11 cellular contexts compared by ENCODE assay signal in the genomic region with DNA sequence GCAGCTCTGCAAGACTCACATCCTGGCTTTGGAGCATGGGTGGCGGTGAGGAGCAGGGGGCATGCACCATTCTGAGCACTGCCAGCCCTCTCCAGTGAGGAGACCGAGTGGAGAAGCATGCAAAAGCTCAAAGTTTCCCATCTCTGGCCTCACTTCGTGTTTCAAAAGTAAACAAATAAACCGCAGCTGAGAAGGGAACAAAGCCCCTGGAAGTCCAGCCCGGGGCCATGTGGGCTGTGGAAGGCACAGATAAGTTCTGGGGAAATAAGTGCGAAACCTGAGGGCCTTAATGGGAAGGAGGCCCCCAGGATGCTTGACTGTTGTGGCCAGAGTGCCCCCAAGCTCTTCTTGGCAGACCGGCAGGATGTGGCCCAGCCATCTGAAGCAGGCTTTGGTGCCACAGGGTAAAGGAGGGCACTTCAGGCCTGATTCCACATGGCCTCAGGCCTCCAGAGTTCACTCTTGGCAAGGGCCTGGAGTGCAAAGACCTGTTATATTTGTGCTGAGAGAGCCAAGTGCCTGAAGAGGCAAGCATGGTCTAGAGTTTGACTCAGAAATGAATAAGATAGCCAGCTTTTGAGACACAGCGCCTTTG. TPM values are rescaled to one million over a fixed set of nuclear protein-coding genes. Genes with fewer than 3 reads are reported as not detected.
DNase-seq lines count a peak whose midpoint lies in the region; ATAC-seq and TF ChIP-seq lines count a peak whose summit lies in the region.
"Had no signal": no experiment of that assay in that cellular context is flagged by ENCODE, and none has a peak within 500 bp of the region (broad histone marks: within the 10 kb centered on the region; RNA-seq: fewer than 3 reads in every experiment).

No MANE protein-coding gene starts in this region.

- H3K9me3 Mint-ChIP-seq in activated CD8-positive, alpha-beta T cell treated with anti-CD3 and anti-CD28 coated beads for 36 hours = no peaks in the 10 kb centered on the region

- no peaks in the 10 kb centered on the region for H3K9me3 ChIP-seq in GM23248 (ENCODE audit: low read depth)
- no peaks in the 10 kb centered on the region for H3K9me3 ChIP-seq in ascending aorta
- H3K9me3 ChIP-seq in gastrocnemius medialis = no peaks in the 10 kb centered on the region
- H3K9me3 ChIP-seq: neutrophil had no signal

- H3K36me3 ChIP-seq in GM23248 (ENCODE audit: low read depth) (no peaks in the 10 kb centered on the region), ascending aorta (peaks cover 0 to 8% of the 10 kb centered on the region in 2 donors), gastrocnemius medialis (no peaks in the 10 kb centered on the region)
- H3K36me3 ChIP-seq: neutrophil had no signal

- no peaks in the 10 kb centered on the region for H3K9me2 ChIP-seq in GM23248 (ENCODE audit: insufficient read depth)

- no peaks in the 10 kb centered on the region for H4K20me1 ChIP-seq in GM23248 (ENCODE audit: insufficient read depth)

- CTCF ChIA-PET in activated CD8-positive, alpha-beta T cell treated with anti-CD3 and anti-CD28 coated beads for 36 hours (lab: Charles Lee) = interaction anchor here (0.9 to 1.0 kb wide), 2 partner anchors 15 to 41 kb away, joined by 3 read pairs; no protein-coding TSS in a partner anchor

- TF ChIP-seq CTCF in ascending aorta (IDR thresholded peaks at IDR 0.05) = no peak
- TF ChIP-seq CTCF in gastrocnemius medialis (IDR thresholded peaks at IDR 0.05 in 4 of 5, conservative IDR thresholded peaks at IDR 0.05 in 1 of 5) = no peak
- no peak for TF ChIP-seq CTCF in activated CD8-positive, alpha-beta T cell treated with anti-CD3 and anti-CD28 coated beads for 36 hours (IDR thresholded peaks at IDR 0.05)

- TF ChIP-seq POLR2A in gastrocnemius medialis (IDR thresholded peaks at IDR 0.05) = no peak

- POLR2A ChIA-PET in activated CD8-positive, alpha-beta T cell treated with anti-CD3 and anti-CD28 coated beads for 36 hours (lab: Charles Lee) = no interaction called here

- H3K27ac ChIP-seq in GM23248 (peak overlapping the region; percentile 92), ascending aorta (peak overlapping the region; percentile 95 to 98), gastrocnemius medialis (peak overlapping the region; percentile 53 to 74 (median 64))
- H3K27ac ChIP-seq: neutrophil had no signal

- H3K79me2 ChIP-seq in GM23248 (ENCODE audit: insufficient read depth) = peaks cover 57% of the 10 kb centered on the region

- H3K27me3 ChIP-seq in GM23248 (replicated peaks; ENCODE audit: insufficient read depth) (no peaks in the 10 kb centered on the region), ascending aorta (no peaks in the 10 kb centered on the region), gastrocnemius medialis (peaks cover 11 to 27% (median 18%) of the 10 kb centered on the region in 3 donors)

- peaks cover 42% of the 10 kb centered on the region for H3K4me1 ChIP-seq in GM23248 (ENCODE audit: insufficient read depth)
- H3K4me1 ChIP-seq in ascending aorta = peaks cover 5 to 29% of the 10 kb centered on the region in 2 donors
- peaks cover 0 to 4% of the 10 kb centered on the region in 2 donors for H3K4me1 ChIP-seq in gastrocnemius medialis

- intact Hi-C loops in ascending aorta (cut with DNase I) = loop anchor here (2.0 to 10.0 kb wide), 4 partner anchors 42 to 500 kb away; partner anchors contain the start of gene HMGB1
- intact Hi-C loops in left cardiac atrium (cut with DNase I) = no loop called here
- intact Hi-C loops in gastrocnemius medialis (cut with DNase I; ENCODE audit: low total_unique reads) = no loop called here
- intact Hi-C loops in activated CD8-positive, alpha-beta T cell treated with anti-CD3 and anti-CD28 coated beads for 36 hours (cut with micrococcal nuclease) = no loop called here

- H3K36me3 Mint-ChIP-seq in activated CD8-positive, alpha-beta T cell treated with anti-CD3 and anti-CD28 coated beads for 36 hours (ENCODE audit: low read depth) = no peaks in the 10 kb centered on the region

- in situ Hi-C loops in GM23248 (cut with MboI) = no loop called here
- in situ Hi-C loops in gastrocnemius medialis (cut with MboI; ENCODE audit: low sequenced_read_pairs in 4 of 4) = no loop called here

- no peak overlapping the region for H2AFZ ChIP-seq in GM23248

- H3K27ac Mint-ChIP-seq in activated CD8-positive, alpha-beta T cell treated with anti-CD3 and anti-CD28 coated beads for 36 hours = no peak overlapping the region

- ATAC-seq in left cardiac atrium (peak; percentile 5 to 16), gastrocnemius medialis (no peak), HG03097 (IDR thresholded peaks at IDR 0.05; ENCODE audit: low FRiP score, unreplicated experiment) (no peak)
- ATAC-seq in activated CD8-positive, alpha-beta T cell treated with anti-CD3 and anti-CD28 coated beads for 36 hours = no peak

- no peaks in the 10 kb centered on the region for H3K4me1 Mint-ChIP-seq in activated CD8-positive, alpha-beta T cell treated with anti-CD3 and anti-CD28 coated beads for 36 hours (ENCODE audit: low read depth)

- H3K4me3 ChIP-seq in GM23248 = peak overlapping the region; percentile 85
- H3K4me3 ChIP-seq in ascending aorta = peak overlapping the region; percentile 56 to 81
- H3K4me3 ChIP-seq in gastrocnemius medialis = peak overlapping the region; percentile 46 to 56 (median 49)

- H3K27me3 Mint-ChIP-seq in activated CD8-positive, alpha-beta T cell treated with anti-CD3 and anti-CD28 coated beads for 36 hours = peaks cover 50% of the 10 kb centered on the region

- H3K4me3 Mint-ChIP-seq in activated CD8-positive, alpha-beta T cell treated with anti-CD3 and anti-CD28 coated beads for 36 hours = no peak overlapping the region

- H3K9ac ChIP-seq in GM23248 = peak overlapping the region; percentile 96

- peaks cover 68% of the 10 kb centered on the region for H3F3A ChIP-seq in GM23248 (ENCODE audit: insufficient read depth)

- H3K4me2 ChIP-seq in GM23248 (ENCODE audit: unreplicated experiment) = peak overlapping the region; percentile 97

- DNase-seq in GM23248 = peak; percentile 75
- peak in 1 of 2 donors; percentile 75 for DNase-seq in ascending aorta (ENCODE audit: low spot score in 2 of 2)
- DNase-seq in left cardiac atrium = no peak
- DNase-seq in gastrocnemius medialis = no peak
- no peak for DNase-seq in COLO829 (ENCODE audit: low spot score)
- DNase-seq in activated CD8-positive, alpha-beta T cell treated with anti-CD3 and anti-CD28 coated beads for 36 hours = no peak
- DNase-seq in stimulated activated CD4-positive, alpha-beta T cell treated with anti-CD3 and anti-CD28 coated beads, Interleukin-15, amount 100 ng/mL, for 24 hours = no peak
- DNase-seq: activated CD8-positive, alpha-beta memory T cell treated with anti-CD3 and anti-CD28 coated beads, Interleukin-2, amount 50 U/mL, for 48 hours; Karpas-422 had no signal

- WGBS in GM23248 (ENCODE audit: low coverage in 1 of 2, low lambda C conversion rate in 2 of 2, missing lambda C conversion rate in 2 of 2), 2 experiments = 1 to 3% methylated on average over 8 of the region's 8 CpGs

RNA-seq across cellular contexts. Expression of gene MEDAG, which starts 1.2 kb away (rescaled TPM):
- 228 and 243 TPM in 2 replicates for total RNA-seq in GM23248 (2014; rRNA removed; shearing (Covaris generic))
- 84.9 and 86.0 TPM in 2 replicates for polyA plus RNA-seq in GM23248 (2016; fragmentation: Nextera tagmentation; extraction: Ambion mirVana)
- total RNA-seq in ascending aorta (98.8 TPM), left cardiac atrium (10 to 100 TPM in 1 of 2 donors, 1 to 10 TPM in 1; 9.6 to 36.7 TPM), gastrocnemius medialis (10 to 100 TPM; 12.8 to 37.7 (median 23.3) TPM)
- total RNA-seq in activated CD8-positive, alpha-beta T cell treated with anti-CD3 and anti-CD28 coated beads for 36 hours = not detected

RNA-seq across cellular contexts. Expression of gene TEX26, which starts 25.2 kb away (rescaled TPM):
- 0.22 TPM in 1 of 2 replicates, not detected in the other for total RNA-seq in GM23248 (2014; rRNA removed; shearing (Covaris generic))
- not detected in 2 replicates for polyA plus RNA-seq in GM23248 (2016; fragmentation: Nextera tagmentation; extraction: Ambion mirVana)
- total RNA-seq in ascending aorta (not detected), left cardiac atrium (under 1 TPM; 0.15 to 0.37 TPM), gastrocnemius medialis (not detected)
- not detected for total RNA-seq in activated CD8-positive, alpha-beta T cell treated with anti-CD3 and anti-CD28 coated beads for 36 hours

Comparison
In these comparisons a context has a peak if more than half of its experiments do, and no peak if none do; other contexts are left out.
1. ATAC-seq: peak in left cardiac atrium (2 of 2); none in gastrocnemius medialis (0 of 2), activated CD8-positive, alpha-beta T cell treated with anti-CD3 and anti-CD28 coated beads for 36 hours (single experiment) and HG03097 (single experiment).
2. RNA of gene MEDAG, which starts 1.2 kb away (total RNA-seq): 228 to 243 TPM in GM23248, 98.8 TPM in ascending aorta (single experiment), 9.6 to 36.7 TPM in left cardiac atrium and 12.8 to 37.7 TPM in gastrocnemius medialis; not detected in activated CD8-positive, alpha-beta T cell treated with anti-CD3 and anti-CD28 coated beads for 36 hours; every median in the first group is over 4 times any median in the second.
3. Peak in every context shown above with its lines, with median percentiles within 50 percentile points of each other: H3K27ac ChIP-seq and H3K4me3 ChIP-seq.